ENCODE assay signal across 23 cellular contexts in genomic region chr18:51170689-51171088, GRCh38. TPM values are rescaled to one million over a fixed set of nuclear protein-coding genes. Genes with fewer than 3 reads are reported as not detected.
DNase-seq lines count a peak whose midpoint lies in the region; ATAC-seq and TF ChIP-seq lines count a peak whose summit lies in the region.
"Had no signal": no experiment of that assay in that cellular context is flagged by ENCODE, and none has a peak within 500 bp of the region (broad histone marks: within the 10 kb centered on the region; RNA-seq: fewer than 3 reads in every experiment).

No MANE protein-coding gene starts in this region.

- ATAC-seq in activated naive CD4-positive, alpha-beta T cell treated with anti-CD3 and anti-CD28 coated beads, Interleukin-2, amount 50 U/mL, for 72 hours = peak; percentile 34 to 41
- ATAC-seq in stimulated activated memory B cell treated with anti-CD40 and anti-IgM and Interleukin-4, amounts not matched to agents 10 μg/mL and 1 μg/mL and 100 μg/mL, for 72 hours = no peak
- ATAC-seq in GM19324 (IDR thresholded peaks at IDR 0.05; ENCODE audit: low FRiP score, unreplicated experiment) = no peak
- ATAC-seq: heart right ventricle, Right ventricle myocardium inferior had no signal

- no peaks in the 10 kb centered on the region for H3K9me3 ChIP-seq in OCI-LY3 (ENCODE audit: insufficient read depth, low read length)
- H3K9me3 ChIP-seq: heart right ventricle, right atrium auricular region, SK-N-SH, tibial nerve had no signal

- H3K27ac ChIP-seq in OCI-LY3 (ENCODE audit: low read length) = peak overlapping the region; percentile 74
- H3K27ac ChIP-seq: heart right ventricle, right atrium auricular region, tibial nerve had no signal

- H3K79me2 ChIP-seq in OCI-LY3 (ENCODE audit: low read length) = peaks cover 57% of the 10 kb centered on the region

- peaks cover 67% of the 10 kb centered on the region for H3K4me1 Mint-ChIP-seq in activated naive CD4-positive, alpha-beta T cell treated with anti-CD3 and anti-CD28 coated beads for 36 hours (ENCODE audit: low read depth)
- peaks cover 38% of the 10 kb centered on the region for H3K4me1 Mint-ChIP-seq in stimulated activated memory B cell treated with anti-CD40 and anti-IgM and Interleukin-4, amounts not matched to agents 10 μg/mL and 1 μg/mL and 100 μg/mL, for 72 hours

- peaks cover 27% of the 10 kb centered on the region for H3K36me3 ChIP-seq in OCI-LY3 (replicated peaks; ENCODE audit: low read depth, low read length)

- CTCF ChIA-PET in activated naive CD4-positive, alpha-beta T cell treated with anti-CD3 and anti-CD28 coated beads for 36 hours (lab: Charles Lee) = interaction anchor here (0.7 to 1.3 kb wide), 2 partner anchors 17 to 19 kb away, joined by 3 to 6 read pairs; no protein-coding TSS in a partner anchor

- H3K4me1 ChIP-seq in OCI-LY3 (ENCODE audit: low read length) = peaks cover 47% of the 10 kb centered on the region
- H3K4me1 ChIP-seq: right atrium auricular region, tibial nerve had no signal

- H3K4me3 ChIP-seq in OCI-LY3 (ENCODE audit: low read length) = no peak overlapping the region
- H3K4me3 ChIP-seq: heart right ventricle, right atrium auricular region, smooth muscle cell, tibial nerve had no signal

- H4K20me1 ChIP-seq in OCI-LY3 (ENCODE audit: insufficient read depth, low read length) = peaks cover 6% of the 10 kb centered on the region

- H3K4me3 Mint-ChIP-seq in activated naive CD4-positive, alpha-beta T cell treated with anti-CD3 and anti-CD28 coated beads for 36 hours = no peak overlapping the region
- no peak overlapping the region for H3K4me3 Mint-ChIP-seq in stimulated activated memory B cell treated with anti-CD40 and anti-IgM and Interleukin-4, amounts not matched to agents 10 μg/mL and 1 μg/mL and 100 μg/mL, for 72 hours
- H3K4me3 Mint-ChIP-seq: H9 had no signal

- intact Hi-C loops in activated naive CD4-positive, alpha-beta T cell treated with anti-CD3 and anti-CD28 coated beads for 36 hours (cut with micrococcal nuclease) = loop anchor here (1.0 to 5.0 kb wide), 10 partner anchors 13 to 270 kb away; partner anchors contain the start of gene SMAD4

- no peak overlapping the region for H2AFZ ChIP-seq in OCI-LY3 (ENCODE audit: low read depth, low read length)

- H3K27ac Mint-ChIP-seq in activated naive CD4-positive, alpha-beta T cell treated with anti-CD3 and anti-CD28 coated beads for 36 hours = peak overlapping the region; percentile 97
- H3K27ac Mint-ChIP-seq in activated naive CD4-positive, alpha-beta T cell treated with anti-CD3 and anti-CD28 coated beads, Interleukin-2, amount 50 U/mL, for 72 hours = peak overlapping the region; percentile 95 to 99
- H3K27ac Mint-ChIP-seq in stimulated activated memory B cell treated with anti-CD40 and anti-IgM and Interleukin-4, amounts not matched to agents 10 μg/mL and 1 μg/mL and 100 μg/mL, for 72 hours = peak overlapping the region; percentile 87

- DNase-seq in activated naive CD4-positive, alpha-beta T cell treated with anti-CD3 and anti-CD28 coated beads for 36 hours = no peak
- DNase-seq in activated naive CD4-positive, alpha-beta T cell treated with Interleukin-2 at 50 U/mL for 16 hours = no peak
- DNase-seq in activated naive CD4-positive, alpha-beta T cell treated with anti-CD3 and anti-CD28 coated beads, Interleukin-2, amount 50 U/mL, for 72 hours (ENCODE audit: low spot score in 2 of 2) = no peak
- no peak for DNase-seq in NCI-H1105 treated with DMSO at 0.1 percent for 48 hours (lab: John Stamatoyannopoulos, UW)
- DNase-seq: activated CD8-positive, alpha-beta memory T cell treated with anti-CD3 and anti-CD28 coated beads, Interleukin-2, amount 50 U/mL, for 48 hours; activated gamma-delta T cell; anterior cingulate cortex; C1 segment of cervical spinal cord; DMS53; H9; heart right ventricle; Kasumi-1; NCI-H1436 treated with DMSO at 0.1 percent for 48 hours; NCI-H226; NCI-H526 treated with DMSO at 0.1 percent for 48 hours; SK-N-SH had no signal

- no peaks in the 10 kb centered on the region for H3K27me3 ChIP-seq in OCI-LY3 (ENCODE audit: low read depth, low read length)
- H3K27me3 ChIP-seq: heart right ventricle, right atrium auricular region, tibial nerve had no signal

- peaks cover 11% of the 10 kb centered on the region for H3K36me3 Mint-ChIP-seq in activated naive CD4-positive, alpha-beta T cell treated with anti-CD3 and anti-CD28 coated beads for 36 hours (ENCODE audit: low read depth)
- peaks cover 0 to 7% of the 10 kb centered on the region in 2 donors for H3K36me3 Mint-ChIP-seq in activated naive CD4-positive, alpha-beta T cell treated with anti-CD3 and anti-CD28 coated beads, Interleukin-2, amount 50 U/mL, for 72 hours
- no peaks in the 10 kb centered on the region for H3K36me3 Mint-ChIP-seq in stimulated activated memory B cell treated with anti-CD40 and anti-IgM and Interleukin-4, amounts not matched to agents 10 μg/mL and 1 μg/mL and 100 μg/mL, for 72 hours

- no peak overlapping the region for H3K9ac ChIP-seq in OCI-LY3 (ENCODE audit: low read length)
- H3K9ac ChIP-seq: SK-N-SH had no signal

- H3K9me3 Mint-ChIP-seq in activated naive CD4-positive, alpha-beta T cell treated with anti-CD3 and anti-CD28 coated beads for 36 hours = no peaks in the 10 kb centered on the region
- no peaks in the 10 kb centered on the region for H3K9me3 Mint-ChIP-seq in activated naive CD4-positive, alpha-beta T cell treated with anti-CD3 and anti-CD28 coated beads, Interleukin-2, amount 50 U/mL, for 72 hours
- H3K9me3 Mint-ChIP-seq in stimulated activated memory B cell treated with anti-CD40 and anti-IgM and Interleukin-4, amounts not matched to agents 10 μg/mL and 1 μg/mL and 100 μg/mL, for 72 hours = peaks cover 2% of the 10 kb centered on the region
- H3K9me3 Mint-ChIP-seq: H9 had no signal

- H3K4me2 ChIP-seq in OCI-LY3 (ENCODE audit: low read length) = peak overlapping the region; percentile 59
- H3K4me2 ChIP-seq: SK-N-SH, smooth muscle cell had no signal

- H3K27me3 Mint-ChIP-seq in activated naive CD4-positive, alpha-beta T cell treated with anti-CD3 and anti-CD28 coated beads for 36 hours (ENCODE audit: low read depth) = no peaks in the 10 kb centered on the region
- H3K27me3 Mint-ChIP-seq in stimulated activated memory B cell treated with anti-CD40 and anti-IgM and Interleukin-4, amounts not matched to agents 10 μg/mL and 1 μg/mL and 100 μg/mL, for 72 hours = no peaks in the 10 kb centered on the region

- no peak for TF ChIP-seq CTCF in OCI-LY3 (IDR thresholded peaks at IDR 0.05; ENCODE audit: low read depth, low read length)

RNA-seq across cellular contexts. Expression of gene MEX3C, which starts 26.8 kb away (rescaled TPM):
- total RNA-seq in activated naive CD4-positive, alpha-beta T cell treated with anti-CD3 and anti-CD28 coated beads for 36 hours = 10 to 100 TPM; 50.9 to 52.4 TPM
- total RNA-seq in activated naive CD4-positive, alpha-beta T cell treated with anti-CD3 and anti-CD28 coated beads, Interleukin-2, amount 50 U/mL, for 72 hours = 10 to 100 TPM; 59.0 to 82.5 TPM

Comparison
In these comparisons a context has a peak if more than half of its experiments do, and no peak if none do; other contexts are left out.
1. ATAC-seq: peak in activated naive CD4-positive, alpha-beta T cell treated with anti-CD3 and anti-CD28 coated beads, Interleukin-2, amount 50 U/mL, for 72 hours (2 of 2); none in stimulated activated memory B cell treated with anti-CD40 and anti-IgM and Interleukin-4, amounts not matched to agents 10 μg/mL and 1 μg/mL and 100 μg/mL, for 72 hours (single experiment) and GM19324 (single experiment).
2. Peak in every context shown above with its lines, with median percentiles within 50 percentile points of each other: H3K27ac Mint-ChIP-seq.